In genomic region chr5:10370931-10371330, GRCh38 we compare ENCODE assay signal across 32 cellular contexts. TPM values are rescaled to one million over a fixed set of nuclear protein-coding genes. Genes with fewer than 3 reads are reported as not detected.
DNase-seq lines count a peak whose midpoint lies in the region; ATAC-seq, FAIRE-seq and TF ChIP-seq lines count a peak whose summit lies in the region.
"Had no signal": no experiment of that assay in that cellular context is flagged by ENCODE, and none has a peak within 500 bp of the region (broad histone marks: within the 10 kb centered on the region; RNA-seq: fewer than 3 reads in every experiment).

No MANE protein-coding gene starts in this region.

- H3K9me3 Mint-ChIP-seq in activated T-cell treated with anti-CD3 and anti-CD28 coated beads, Interleukin-2, amount 50 U/mL, for 24 hours = no peaks in the 10 kb centered on the region
- H3K9me3 Mint-ChIP-seq in Caco-2 (ENCODE audit: unreplicated experiment) = no peaks in the 10 kb centered on the region
- H3K9me3 Mint-ChIP-seq in activated B cell treated with CpG ODN at 0.5 μM for 24 hours = no peaks in the 10 kb centered on the region
- peaks cover 62% of the 10 kb centered on the region for H3K9me3 Mint-ChIP-seq in neural progenitor cell
- H3K9me3 Mint-ChIP-seq: dendritic cell treated with granulocyte-macrophage colony-stimulating factor and Interleukin-4, amounts not matched to agents 40 ng/mL and 50 ng/mL, for 4 days had no signal

- H3K4me1 ChIP-seq in Caco-2 = no peaks in the 10 kb centered on the region
- H3K4me1 ChIP-seq in neural progenitor cell = peaks cover 30% of the 10 kb centered on the region

- no peak overlapping the region for H3K4me3 ChIP-seq in Caco-2 (ENCODE audit: low read depth, low read length)
- H3K4me3 ChIP-seq in neural progenitor cell = no peak overlapping the region
- H3K4me3 ChIP-seq: esophagus muscularis mucosa, heart right ventricle, lower lobe of right lung, sigmoid colon, thoracic aorta, vagina had no signal

- H3K27me3 Mint-ChIP-seq in activated T-cell treated with anti-CD3 and anti-CD28 coated beads, Interleukin-2, amount 50 U/mL, for 24 hours = no peaks in the 10 kb centered on the region
- H3K27me3 Mint-ChIP-seq in Caco-2 (ENCODE audit: insufficient read depth, unreplicated experiment) (no peaks in the 10 kb centered on the region), activated B cell treated with CpG ODN at 0.5 μM for 24 hours (no peaks in the 10 kb centered on the region), neural progenitor cell (ENCODE audit: insufficient read depth, low read depth) (no peaks in the 10 kb centered on the region)
- H3K27me3 Mint-ChIP-seq: dendritic cell treated with granulocyte-macrophage colony-stimulating factor and Interleukin-4, amounts not matched to agents 40 ng/mL and 50 ng/mL, for 4 days had no signal

- H3K36me3 ChIP-seq in Caco-2 (ENCODE audit: control insufficient read depth, insufficient read depth, low read length) (no peaks in the 10 kb centered on the region; the same call in 1 of the 2 replicates), neural progenitor cell (no peaks in the 10 kb centered on the region)
- H3K36me3 ChIP-seq: lower lobe of right lung, neutrophil, sigmoid colon, thoracic aorta, vagina had no signal

- peak overlapping the region; percentile 6 for H3K27ac ChIP-seq in neural progenitor cell
- H3K27ac ChIP-seq: esophagus muscularis mucosa, foreskin keratinocyte, lower lobe of right lung, neutrophil, sigmoid colon, thoracic aorta, vagina had no signal

- no peak overlapping the region for H2AFZ ChIP-seq in neural progenitor cell (replicated peaks)

- intact Hi-C loops in Caco-2 (cut with micrococcal nuclease; ENCODE audit: unreplicated experiment) = no loop called here
- intact Hi-C loops in activated B cell treated with CpG ODN at 0.5 μM for 24 hours (cut with micrococcal nuclease) = loop anchor here (2.0 kb wide), 1 partner anchor 16 kb away; no protein-coding TSS in a partner anchor

- no TSS peak for BruUV-seq in Caco-2 (replicated peaks; lab: Mats Ljungman, UMichigan)

- H4K20me1 ChIP-seq in neural progenitor cell (ENCODE audit: low read depth) = peaks cover 84% of the 10 kb centered on the region

- H3K36me3 Mint-ChIP-seq in activated T-cell treated with anti-CD3 and anti-CD28 coated beads, Interleukin-2, amount 50 U/mL, for 24 hours (ENCODE audit: low read depth) = peaks cover 34% of the 10 kb centered on the region
- H3K36me3 Mint-ChIP-seq in Caco-2 (ENCODE audit: insufficient read depth, unreplicated experiment) (peaks cover 7% of the 10 kb centered on the region), activated B cell treated with CpG ODN at 0.5 μM for 24 hours (ENCODE audit: low read depth) (peaks cover 20% of the 10 kb centered on the region), neural progenitor cell (peaks cover 63% of the 10 kb centered on the region)

- H3K79me2 ChIP-seq in neural progenitor cell (ENCODE audit: low read depth) = peaks cover 100% of the 10 kb centered on the region

- no peak for FAIRE-seq in D721Med (lab: Jason Lieb, UNC)

- H3K4me3 Mint-ChIP-seq in activated T-cell treated with anti-CD3 and anti-CD28 coated beads, Interleukin-2, amount 50 U/mL, for 24 hours = no peak overlapping the region
- H3K4me3 Mint-ChIP-seq in Caco-2 (ENCODE audit: unreplicated experiment) (no peak overlapping the region), activated B cell treated with CpG ODN at 0.5 μM for 24 hours (no peak overlapping the region), neural progenitor cell (no peak overlapping the region)
- H3K4me3 Mint-ChIP-seq: dendritic cell treated with granulocyte-macrophage colony-stimulating factor and Interleukin-4, amounts not matched to agents 40 ng/mL and 50 ng/mL, for 4 days; endodermal cell had no signal

- TF ChIP-seq CTCF in Caco-2 (IDR thresholded peaks at IDR 0.05; ENCODE audit: insufficient read depth in 1 of 2, low read depth in 1 of 2, low read length in 1 of 2, severe bottlenecking in 1 of 2, unreplicated experiment in 1 of 2) = no peak
- no peak for TF ChIP-seq CTCF in activated B cell treated with CpG ODN at 0.5 μM for 24 hours (IDR thresholded peaks at IDR 0.05)
- TF ChIP-seq CTCF in neural progenitor cell (IDR thresholded peaks at IDR 0.05) = no peak
- TF ChIP-seq CTCF in D721Med (IDR thresholded peaks at IDR 0.05; ENCODE audit: insufficient read depth, missing control alignments) = no peak

- peak overlapping the region; percentile 58 for H3K27ac Mint-ChIP-seq in activated T-cell treated with anti-CD3 and anti-CD28 coated beads, Interleukin-2, amount 50 U/mL, for 24 hours
- peak overlapping the region; percentile 16 for H3K27ac Mint-ChIP-seq in Caco-2 (ENCODE audit: unreplicated experiment)
- peak overlapping the region; percentile 62 for H3K27ac Mint-ChIP-seq in activated B cell treated with CpG ODN at 0.5 μM for 24 hours
- H3K27ac Mint-ChIP-seq in neural progenitor cell = no peak overlapping the region
- H3K27ac Mint-ChIP-seq: dendritic cell treated with granulocyte-macrophage colony-stimulating factor and Interleukin-4, amounts not matched to agents 40 ng/mL and 50 ng/mL, for 4 days; endodermal cell had no signal

- ATAC-seq in activated B cell treated with CpG ODN at 0.5 μM for 24 hours (ENCODE audit: low read depth) (no peak), HG03159 (IDR thresholded peaks at IDR 0.05; ENCODE audit: unreplicated experiment) (no peak)
- ATAC-seq: foreskin keratinocyte, heart right ventricle, lower lobe of right lung, SK-N-SH treated with all-trans-retinoic acid at 6 μM for 48 hours had no signal

- no peak overlapping the region for H3K9ac ChIP-seq in neural progenitor cell

- H3F3A ChIP-seq in neural progenitor cell (ENCODE audit: low read depth) = peaks cover 13% of the 10 kb centered on the region

- H3K27me3 ChIP-seq in Caco-2 (replicated peaks; ENCODE audit: control insufficient read depth, insufficient read depth, low read length) (no peaks in the 10 kb centered on the region), neural progenitor cell (no peaks in the 10 kb centered on the region)
- H3K27me3 ChIP-seq: esophagus muscularis mucosa, foreskin keratinocyte, heart right ventricle, neutrophil, sigmoid colon, vagina had no signal

- CTCF ChIA-PET in Caco-2 (lab: Charles Lee) = no interaction called here
- CTCF ChIA-PET in activated B cell treated with CpG ODN at 0.5 μM for 24 hours (lab: Charles Lee) = interaction anchor here (1.2 to 1.5 kb wide), 2 partner anchors 18 to 87 kb away, joined by 3 read pairs; partner anchors contain the start of gene MARCHF6

- no peaks in the 10 kb centered on the region for H3K9me3 ChIP-seq in Caco-2
- H3K9me3 ChIP-seq in neural progenitor cell (ENCODE audit: low read depth) = no peaks in the 10 kb centered on the region
- H3K9me3 ChIP-seq: esophagus muscularis mucosa, heart right ventricle, lower lobe of right lung, neutrophil, sigmoid colon, thoracic aorta, vagina had no signal

- H3K4me1 Mint-ChIP-seq in activated T-cell treated with anti-CD3 and anti-CD28 coated beads, Interleukin-2, amount 50 U/mL, for 24 hours (ENCODE audit: low read depth) = peaks cover 81% of the 10 kb centered on the region
- peaks cover 7% of the 10 kb centered on the region for H3K4me1 Mint-ChIP-seq in Caco-2 (ENCODE audit: low read depth, unreplicated experiment)
- peaks cover 75% of the 10 kb centered on the region for H3K4me1 Mint-ChIP-seq in activated B cell treated with CpG ODN at 0.5 μM for 24 hours
- H3K4me1 Mint-ChIP-seq in neural progenitor cell = no peaks in the 10 kb centered on the region

- no peak for DNase-seq in activated T-cell treated with anti-CD3 and anti-CD28 coated beads, Interleukin-2, amount 50 U/mL, for 24 hours
- no peak for DNase-seq in activated T-cell treated with anti-CD3 and anti-CD28 coated beads, Interleukin-2, amount 50 U/mL, for 48 hours
- no peak for DNase-seq in Caco-2
- no peak for DNase-seq in activated B cell treated with CpG ODN at 0.5 μM for 24 hours
- DNase-seq in neural progenitor cell (ENCODE audit: low spot score) = no peak
- DNase-seq in D721Med (ENCODE audit: insufficient read length, low spot score) = no peak
- DNase-seq in NOMO-1 (lab: John Stamatoyannopoulos, UW; ENCODE audit: unreplicated experiment in 2 of 2) = no peak
- DNase-seq: activated CD4-positive, alpha-beta T cell treated with anti-CD3 and anti-CD28 coated beads for 4 hours; activated naive CD4-positive, alpha-beta T cell treated with anti-CD3 and anti-CD28 coated beads, Interleukin-2, amount 50 U/mL, for 16 hours; aorta; DND-41; endodermal cell; foreskin keratinocyte; heart right ventricle; kidney glomerular epithelial cell; lower lobe of right lung; MV-4-11; NCI-H146; NCI-H2107; NCI-H446 treated with DMSO at 0.1 percent for 48 hours; NCI-H82; sigmoid colon; stimulated activated CD4-positive, alpha-beta T cell treated with anti-CD3 and anti-CD28 coated beads, Interleukin-4, amount 100 ng/mL, for 4 hours; stimulated activated naive CD4-positive, alpha-beta T cell; T-helper 2 cell had no signal

- POLR2A ChIA-PET in Caco-2 (lab: Charles Lee) (no interaction called here), activated B cell treated with CpG ODN at 0.5 μM for 24 hours (lab: Charles Lee) (interaction anchor here (1.7 kb wide), 1 partner anchor 18 kb away, joined by 5 read pairs; the partner anchor contains the start of gene MARCHF6)

- no peak overlapping the region for H3K4me2 ChIP-seq in neural progenitor cell

RNA-seq across cellular contexts. Expression of gene MARCHF6, which starts 17.4 kb away (rescaled TPM):
- 111 and 123 TPM in 2 replicates for total RNA-seq in Caco-2 (2022)
- 116 and 124 TPM in 2 replicates for total RNA-seq in activated B cell treated with CpG ODN at 0.5 μM for 24 hours
- total RNA-seq in neural progenitor cell (ENCODE audit: low replicate concordance) = 90.2 and 151 TPM in 2 replicates
